Comparison of ENCODE assay signal across 8 cellular contexts in genomic region chr15:83206387-83206970, GRCh38. TPM values are rescaled to one million over a fixed set of nuclear protein-coding genes. Genes with fewer than 3 reads are reported as not detected.
DNase-seq lines count a peak whose midpoint lies in the region; ATAC-seq and TF ChIP-seq lines count a peak whose summit lies in the region.

No MANE protein-coding gene starts in this region.

- peak; percentile 20 for DNase-seq in GM13977 (ENCODE audit: low spot score)
- peak; percentile 14 for DNase-seq in medulla oblongata (ENCODE audit: extremely low spot score)
- DNase-seq in uterus = no peak
- DNase-seq in GOT3 (lab: John Stamatoyannopoulos, UW) = no peak
- DNase-seq in NCI-H2107 treated with DMSO at 0.1 percent for 48 hours (lab: John Stamatoyannopoulos, UW; ENCODE audit: unreplicated experiment) = no peak

- intact Hi-C loops in dendritic cell treated with granulocyte-macrophage colony-stimulating factor and Interleukin-4, amounts not matched to agents 40 ng/mL and 50 ng/mL, for 4 days (cut with micrococcal nuclease) = loop anchor here (5.0 kb wide), 2 partner anchors 144 to 194 kb away; partner anchors contain the start of gene C15orf40
- intact Hi-C loops in uterus (cut with DNase I; ENCODE audit: low total_unique reads) = loop anchor here (5.0 kb wide), 1 partner anchor 139 kb away; the partner anchor contains the start of gene BTBD1

- H3K9me3 ChIP-seq in OCI-LY3 (ENCODE audit: insufficient read depth, low read length) (no peaks in the 10 kb centered on the region), uterus (no peaks in the 10 kb centered on the region)

- H3K4me1 Mint-ChIP-seq in dendritic cell treated with granulocyte-macrophage colony-stimulating factor and Interleukin-4, amounts not matched to agents 40 ng/mL and 50 ng/mL, for 4 days (ENCODE audit: low read depth) = peaks cover 9% of the 10 kb centered on the region

- TF ChIP-seq CTCF in GM13977 (IDR thresholded peaks at IDR 0.05; ENCODE audit: extremely low read depth, insufficient read depth, missing control alignments) (no peak), OCI-LY3 (IDR thresholded peaks at IDR 0.05; ENCODE audit: low read depth, low read length) (no peak), uterus (IDR thresholded peaks at IDR 0.05) (no peak)

- H2AFZ ChIP-seq in OCI-LY3 (ENCODE audit: low read depth, low read length) = peak overlapping the region; percentile 54

- ATAC-seq in HG03565 (IDR thresholded peaks at IDR 0.05; ENCODE audit: unreplicated experiment) = no peak

- peak overlapping the region; percentile 75 for H3K4me2 ChIP-seq in OCI-LY3 (ENCODE audit: low read length)

- H3K9me3 Mint-ChIP-seq in dendritic cell treated with granulocyte-macrophage colony-stimulating factor and Interleukin-4, amounts not matched to agents 40 ng/mL and 50 ng/mL, for 4 days = no peaks in the 10 kb centered on the region

- H3K27me3 ChIP-seq in OCI-LY3 (ENCODE audit: low read depth, low read length) (peaks cover 13% of the 10 kb centered on the region), uterus (no peaks in the 10 kb centered on the region)

- H3K27ac Mint-ChIP-seq in dendritic cell treated with granulocyte-macrophage colony-stimulating factor and Interleukin-4, amounts not matched to agents 40 ng/mL and 50 ng/mL, for 4 days = no peak overlapping the region

- no peaks in the 10 kb centered on the region for H3K36me3 ChIP-seq in OCI-LY3 (replicated peaks; ENCODE audit: low read depth, low read length)
- no peaks in the 10 kb centered on the region for H3K36me3 ChIP-seq in uterus

- H3K27me3 Mint-ChIP-seq in dendritic cell treated with granulocyte-macrophage colony-stimulating factor and Interleukin-4, amounts not matched to agents 40 ng/mL and 50 ng/mL, for 4 days = peaks cover 8% of the 10 kb centered on the region

- H3K79me2 ChIP-seq in OCI-LY3 (ENCODE audit: low read length) = peaks cover 45% of the 10 kb centered on the region

- H3K36me3 Mint-ChIP-seq in dendritic cell treated with granulocyte-macrophage colony-stimulating factor and Interleukin-4, amounts not matched to agents 40 ng/mL and 50 ng/mL, for 4 days (ENCODE audit: low read depth) = no peaks in the 10 kb centered on the region

- H3K27ac ChIP-seq in OCI-LY3 (ENCODE audit: low read length) (peak overlapping the region; percentile 44; the same call in 1 of the 2 replicates), uterus (peak overlapping the region; percentile 92 to 94)

- TF ChIP-seq POLR2A in uterus (IDR thresholded peaks at IDR 0.05) = no peak

- peak overlapping the region; percentile 76 for H3K9ac ChIP-seq in OCI-LY3 (ENCODE audit: low read length)

- H3K4me3 Mint-ChIP-seq in dendritic cell treated with granulocyte-macrophage colony-stimulating factor and Interleukin-4, amounts not matched to agents 40 ng/mL and 50 ng/mL, for 4 days = peak overlapping the region; percentile 62

- in situ Hi-C loops in GM13977 (cut with MboI; ENCODE audit: low pct_unique_long_range_greater_than_20kb, low sequenced_read_pairs, unreplicated experiment) = no loop called here

- H3K4me3 ChIP-seq in OCI-LY3 (ENCODE audit: low read length) = peak overlapping the region; percentile 86
- peak overlapping the region; percentile 78 to 82 for H3K4me3 ChIP-seq in uterus

- H3K4me1 ChIP-seq in OCI-LY3 (ENCODE audit: low read length) (peaks cover 46% of the 10 kb centered on the region), uterus (no peaks in the 10 kb centered on the region)

- no peaks in the 10 kb centered on the region for H4K20me1 ChIP-seq in OCI-LY3 (ENCODE audit: insufficient read depth, low read length)

RNA-seq across cellular contexts. Expression of gene HDGFL3, which starts 1.1 kb away (rescaled TPM):
- 10 to 100 TPM; 12.8 to 70.9 (median 38.1) TPM for total RNA-seq in uterus

Comparison
In these comparisons a context has a peak if more than half of its experiments do, and no peak if none do; other contexts are left out.
1. DNase-seq: peak in GM13977 (single experiment) and medulla oblongata (single experiment); none in uterus (0 of 2), GOT3 (single experiment) and NCI-H2107 treated with DMSO at 0.1 percent for 48 hours (single experiment).